In genomic region chr14:77589099-77589498, GRCh38 we compare ENCODE assay signal across 16 cellular contexts. TPM values are rescaled to one million over a fixed set of nuclear protein-coding genes. Genes with fewer than 3 reads are reported as not detected.
DNase-seq lines count a peak whose midpoint lies in the region; ATAC-seq, FAIRE-seq and TF ChIP-seq lines count a peak whose summit lies in the region.
"Had no signal": no experiment of that assay in that cellular context is flagged by ENCODE, and none has a peak within 500 bp of the region (broad histone marks: within the 10 kb centered on the region; RNA-seq: fewer than 3 reads in every experiment).

No MANE protein-coding gene starts in this region.

- ATAC-seq in CD8-positive, alpha-beta T cell = no peak
- ATAC-seq in T-helper 17 cell = no peak
- no peak for ATAC-seq in memory B cell (ENCODE audit: low read depth)
- no peak for ATAC-seq in GM19397 (IDR thresholded peaks at IDR 0.05; ENCODE audit: unreplicated experiment)
- ATAC-seq in foreskin keratinocyte = no peak
- no peak for ATAC-seq in HG03442 (IDR thresholded peaks at IDR 0.05; ENCODE audit: unreplicated experiment)

- H3K4me1 ChIP-seq in A673 (ENCODE audit: insufficient read depth, low read length, poor library complexity, severe bottlenecking) = peaks cover 38% of the 10 kb centered on the region
- peaks cover 17% of the 10 kb centered on the region for H3K4me1 ChIP-seq in CD8-positive, alpha-beta T cell (ENCODE audit: insufficient read depth, low read length)
- H3K4me1 ChIP-seq in small intestine (ENCODE audit: control insufficient read depth in 2 of 2, insufficient read depth in 1 of 2, low read depth in 1 of 2, low read length in 1 of 2) = peaks cover 0 to 2% of the 10 kb centered on the region in 2 donors
- H3K4me1 ChIP-seq in foreskin keratinocyte = peaks cover 24% of the 10 kb centered on the region
- H3K4me1 ChIP-seq: ascending aorta, parathyroid adenoma, uterus had no signal

- H3K4me3 Mint-ChIP-seq in CD8-positive, alpha-beta T cell = peak overlapping the region; percentile 42
- H3K4me3 Mint-ChIP-seq in T-helper 17 cell (no peak overlapping the region), memory B cell (no peak overlapping the region)

- H3K9me3 Mint-ChIP-seq in CD8-positive, alpha-beta T cell = no peaks in the 10 kb centered on the region
- no peaks in the 10 kb centered on the region for H3K9me3 Mint-ChIP-seq in memory B cell

- no peaks in the 10 kb centered on the region for H3K27me3 Mint-ChIP-seq in CD8-positive, alpha-beta T cell (ENCODE audit: low read depth)
- H3K27me3 Mint-ChIP-seq in T-helper 17 cell (no peaks in the 10 kb centered on the region), memory B cell (no peaks in the 10 kb centered on the region)

- H3K4me3 ChIP-seq in A673 (ENCODE audit: low read depth, low read length, poor library complexity, severe bottlenecking) (no peak overlapping the region), small intestine (ENCODE audit: low read depth in 1 of 2, low read length in 2 of 2) (no peak overlapping the region)
- H3K4me3 ChIP-seq in CD8-positive, alpha-beta T cell (ENCODE audit: low read depth, low read length) = no peak overlapping the region
- H3K4me3 ChIP-seq: ascending aorta, uterus had no signal

- DNase-seq in A673 (ENCODE audit: low spot score) (peak; percentile 15), T-helper 17 cell (no peak), memory B cell (ENCODE audit: low spot score in 2 of 2) (no peak), small intestine (no peak), foreskin keratinocyte (no peak)
- no peak for DNase-seq in CD8-positive, alpha-beta T cell
- DNase-seq: AML-193; midbrain; NCI-H1694 treated with DMSO at 0.1 percent for 48 hours; NCI-H524 treated with DMSO at 0.1 percent for 48 hours; stimulated activated CD4-positive, alpha-beta T cell treated with anti-CD3 and anti-CD28 coated beads, Interleukin-15, amount 100 ng/mL, for 24 hours; uterus had no signal

- H3K27me3 ChIP-seq in A673 (replicated peaks; ENCODE audit: insufficient read depth, low read depth, low read length, poor library complexity) = no peaks in the 10 kb centered on the region
- H3K27me3 ChIP-seq in CD8-positive, alpha-beta T cell (ENCODE audit: insufficient read depth, low read length) = no peaks in the 10 kb centered on the region
- H3K27me3 ChIP-seq in small intestine (ENCODE audit: control insufficient read depth in 2 of 2, insufficient read depth in 2 of 2, low read length in 2 of 2) = no peaks in the 10 kb centered on the region
- H3K27me3 ChIP-seq in foreskin keratinocyte = no peaks in the 10 kb centered on the region
- H3K27me3 ChIP-seq: ascending aorta, uterus had no signal

- TF ChIP-seq CTCF in A673 (conservative IDR thresholded peaks at IDR 0.05; ENCODE audit: low read depth, low read length) (no peak), foreskin keratinocyte (conservative IDR thresholded peaks at IDR 0.05) (no peak)
- TF ChIP-seq CTCF in CD8-positive, alpha-beta T cell (IDR thresholded peaks at IDR 0.05) = no peak

- H3K4me1 Mint-ChIP-seq in CD8-positive, alpha-beta T cell (ENCODE audit: low read depth) = peaks cover 56% of the 10 kb centered on the region
- H3K4me1 Mint-ChIP-seq in T-helper 17 cell = peaks cover 35% of the 10 kb centered on the region
- H3K4me1 Mint-ChIP-seq in memory B cell = peaks cover 44% of the 10 kb centered on the region

- POLR2A ChIA-PET in A673 (lab: Charles Lee; ENCODE audit: low non-redundant PET) = no interaction called here
- POLR2A ChIA-PET in CD8-positive, alpha-beta T cell (lab: Charles Lee) = interaction anchor here (1.1 kb wide), 1 partner anchor 36 kb away, joined by 3 read pairs; no protein-coding TSS in a partner anchor

- no TSS peak for BruUV-seq in A673 (replicated peaks; lab: Mats Ljungman, UMichigan)

- FAIRE-seq in small intestine (lab: Jason Lieb, UNC) = no peak

- H3K27ac ChIP-seq in A673 (ENCODE audit: low read depth, low read length, poor library complexity, severe bottlenecking) = peak overlapping the region; percentile 27
- H3K27ac ChIP-seq in CD8-positive, alpha-beta T cell (ENCODE audit: low read depth, low read length) = no peak overlapping the region
- H3K27ac ChIP-seq in small intestine (ENCODE audit: low read depth in 1 of 2, low read length in 1 of 2) = peak overlapping the region in 1 of 2 donors; percentile 41
- no peak overlapping the region for H3K27ac ChIP-seq in foreskin keratinocyte
- H3K27ac ChIP-seq: ascending aorta, parathyroid adenoma had no signal

- intact Hi-C loops in A673 (cut with micrococcal nuclease; ENCODE audit: unreplicated experiment) = no loop called here
- intact Hi-C loops in CD8-positive, alpha-beta T cell (cut with DNase I, micrococcal nuclease) = no loop called here

- no peaks in the 10 kb centered on the region for H3K9me3 ChIP-seq in A673 (ENCODE audit: low read depth, low read length, poor library complexity, severe bottlenecking)
- no peaks in the 10 kb centered on the region for H3K9me3 ChIP-seq in CD8-positive, alpha-beta T cell (ENCODE audit: low read length)
- H3K9me3 ChIP-seq in T-helper 17 cell (ENCODE audit: control insufficient read depth, low read length, poor library complexity, severe bottlenecking) = no peaks in the 10 kb centered on the region
- H3K9me3 ChIP-seq in small intestine (ENCODE audit: control insufficient read depth, low read depth) = no peaks in the 10 kb centered on the region
- H3K9me3 ChIP-seq: ascending aorta, uterus had no signal

- no peaks in the 10 kb centered on the region for H3K36me3 ChIP-seq in A673 (ENCODE audit: insufficient read depth, low read length, poor library complexity, severe bottlenecking)
- H3K36me3 ChIP-seq in CD8-positive, alpha-beta T cell (ENCODE audit: insufficient read depth, low read length) = no peaks in the 10 kb centered on the region
- H3K36me3 ChIP-seq in small intestine (ENCODE audit: control insufficient read depth in 2 of 2, insufficient read depth in 2 of 2, low read length in 2 of 2) = peaks cover 0 to 2% of the 10 kb centered on the region in 2 donors
- H3K36me3 ChIP-seq: uterus had no signal

- peak overlapping the region; percentile 55 for H3K27ac Mint-ChIP-seq in CD8-positive, alpha-beta T cell
- peak overlapping the region; percentile 27 for H3K27ac Mint-ChIP-seq in T-helper 17 cell
- H3K27ac Mint-ChIP-seq in memory B cell = peak overlapping the region; percentile 69

- CTCF ChIA-PET in A673 (lab: Charles Lee) = interaction anchor here (0.6 kb wide), 1 partner anchor 14 kb away, joined by 15 read pairs; no protein-coding TSS in a partner anchor
- CTCF ChIA-PET in CD8-positive, alpha-beta T cell (lab: Charles Lee) = no interaction called here

- WGBS in small intestine, 3 donors = 53 to 64% (median 58%) methylated on average over 5 of the region's 5 CpGs

- H3K36me3 Mint-ChIP-seq in CD8-positive, alpha-beta T cell = peaks cover 22% of the 10 kb centered on the region
- H3K36me3 Mint-ChIP-seq in T-helper 17 cell (ENCODE audit: low read depth) (peaks cover 3% of the 10 kb centered on the region), memory B cell (no peaks in the 10 kb centered on the region)

RNA-seq across cellular contexts. Expression of gene SPTLC2, which starts 27.3 kb away (rescaled TPM):
- total RNA-seq in A673 (2021) (17.3 and 19.0 TPM in 2 replicates), T-helper 17 cell (10 to 100 TPM; 22.0 to 22.3 TPM), foreskin keratinocyte (35.0 and 36.6 TPM in 2 replicates)
- total RNA-seq in CD8-positive, alpha-beta T cell = 10 to 100 TPM; 14.4 to 15.8 TPM
- polyA plus RNA-seq in small intestine (10 to 100 TPM in 1 of 3 donors, 1 to 10 TPM in 2; 5.9 to 27.5 (median 6.7) TPM), foreskin keratinocyte (15.6 and 18.0 TPM in 2 replicates)
